Comparison of ENCODE assay signal across 8 cellular contexts in genomic region chr10:96831200-96831866, GRCh38. TPM values are rescaled to one million over a fixed set of nuclear protein-coding genes. Genes with fewer than 3 reads are reported as not detected.
DNase-seq lines count a peak whose midpoint lies in the region; ATAC-seq and TF ChIP-seq lines count a peak whose summit lies in the region.

No MANE protein-coding gene starts in this region.

- WGBS in gastroesophageal sphincter (ENCODE audit: low coverage in 1 of 2), 2 donors: 10 to 20% methylated on average over 10 of the region's 14 CpGs

- DNase-seq in HAP-1 (ENCODE audit: low spot score in 2 of 2) (no peak), T-helper 17 cell (no peak), NCI-H1048 (lab: John Stamatoyannopoulos, UW) (no peak), A172 (ENCODE audit: low spot score) (no peak)

- H3K27ac Mint-ChIP-seq in T-helper 17 cell: peak overlapping the region; percentile 96

- H3K36me3 ChIP-seq in HAP-1 (replicated peaks) (0 out of 2 replicates have a peak, but pooled peaks cover 1% of the 10 kb centered on the region), gastroesophageal sphincter (no peaks in the 10 kb centered on the region), skeletal muscle tissue (ENCODE audit: control insufficient read depth in 3 of 3, insufficient read depth in 3 of 3, low read length in 3 of 3) (no peaks in the 10 kb centered on the region)

- TF ChIP-seq CTCF in gastroesophageal sphincter (IDR thresholded peaks at IDR 0.05): peak in 1 of 4 experiments; percentile 19

- H3K27me3 ChIP-seq in HAP-1 (ENCODE audit: low read depth) (no peaks in the 10 kb centered on the region), gastroesophageal sphincter (no peaks in the 10 kb centered on the region), skeletal muscle tissue (ENCODE audit: control insufficient read depth in 3 of 3, insufficient read depth in 3 of 3, low read length in 3 of 3) (no peaks in the 10 kb centered on the region)

- H3K4me3 ChIP-seq in HAP-1 (peak overlapping the region; percentile 40), gastroesophageal sphincter (peak overlapping the region; percentile 55 to 97), skeletal muscle tissue (ENCODE audit: low read length in 3 of 3) (peak overlapping the region; percentile 63 to 88 (median 75))

- H3K36me3 Mint-ChIP-seq in T-helper 17 cell (ENCODE audit: low read depth): no peaks in the 10 kb centered on the region

- no peaks in the 10 kb centered on the region for H3K27me3 Mint-ChIP-seq in T-helper 17 cell

- H3K9ac ChIP-seq in skeletal muscle tissue (ENCODE audit: low read depth in 1 of 3, low read length in 3 of 3): peak overlapping the region; percentile 79 to 87 (median 85)

- peak overlapping the region; percentile 88 to 99 (median 97) for H3K27ac ChIP-seq in gastroesophageal sphincter
- peak overlapping the region; percentile 84 for H3K27ac ChIP-seq in skeletal muscle tissue (ENCODE audit: low read depth, low read length)

- peaks cover 26% of the 10 kb centered on the region for H3K4me1 Mint-ChIP-seq in T-helper 17 cell

- H3K9me3 ChIP-seq in HAP-1 (no peaks in the 10 kb centered on the region), T-helper 17 cell (ENCODE audit: control insufficient read depth, low read length, poor library complexity, severe bottlenecking) (no peaks in the 10 kb centered on the region), gastroesophageal sphincter (no peaks in the 10 kb centered on the region), skeletal muscle tissue (ENCODE audit: control insufficient read depth in 3 of 3, low read length in 3 of 3) (no peaks in the 10 kb centered on the region)

- ATAC-seq in T-helper 17 cell: no peak
- no peak for ATAC-seq in gastroesophageal sphincter
- no peak for ATAC-seq in HG02973 (IDR thresholded peaks at IDR 0.05; ENCODE audit: unreplicated experiment)
- ATAC-seq in HG03135 (IDR thresholded peaks at IDR 0.05; ENCODE audit: unreplicated experiment): no peak

- peak overlapping the region; percentile 93 for H3K4me3 Mint-ChIP-seq in T-helper 17 cell

- H3K4me1 ChIP-seq in HAP-1 (peaks cover 25% of the 10 kb centered on the region), gastroesophageal sphincter (peaks cover 0 to 47% (median 9%) of the 10 kb centered on the region in 3 donors), skeletal muscle tissue (ENCODE audit: control insufficient read depth in 3 of 3, insufficient read depth in 3 of 3, low read length in 3 of 3) (peaks cover 18 to 24% (median 19%) of the 10 kb centered on the region in 3 donors)

- in situ Hi-C loops in HAP-1 (cut with MboI; ENCODE audit: low sequenced_read_pairs): no loop called here

- TF ChIP-seq EP300 in gastroesophageal sphincter (IDR thresholded peaks at IDR 0.05): no peak

- no peak for TF ChIP-seq POLR2A in gastroesophageal sphincter (IDR thresholded peaks at IDR 0.05)

RNA-seq across cellular contexts. Expression of gene LCOR, which starts 0.8 kb away (rescaled TPM):
- total RNA-seq in T-helper 17 cell (10 to 100 TPM; 50.5 to 63.0 TPM), gastroesophageal sphincter (100 to 1,000 TPM in 1 of 4 donors, 10 to 100 TPM in 3; 22.3 to 220 (median 38.5) TPM), skeletal muscle tissue (31.3 TPM)
- 15.4 and 15.8 TPM in 2 replicates for total RNA-seq in A172 (2014; rRNA removed; shearing (Covaris generic))
